ENCODE assay signal across 9 cellular contexts in the genomic region with DNA sequence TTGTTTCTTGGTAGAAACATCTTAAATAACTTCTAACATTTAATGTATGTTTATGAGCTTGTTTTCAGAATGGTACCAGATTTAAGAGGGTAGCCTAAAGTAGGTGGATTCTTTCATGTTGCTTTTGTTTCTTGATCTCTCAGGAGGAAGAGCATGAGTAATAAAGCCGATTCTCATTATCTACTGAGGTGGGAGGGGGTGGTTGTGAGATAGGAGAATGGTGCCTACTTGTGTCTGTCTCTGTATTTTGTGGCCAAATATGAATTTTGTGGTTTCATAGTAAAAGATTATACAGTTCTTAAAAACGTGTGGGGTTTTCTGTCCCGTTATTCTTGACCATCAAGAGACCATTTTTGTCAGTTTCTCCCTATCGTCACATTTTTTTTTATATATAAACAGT. TPM values are rescaled to one million over a fixed set of nuclear protein-coding genes. Genes with fewer than 3 reads are reported as not detected.
A peak's percentile ranks its signal among the peaks of the same experiment; 100 is the strongest.
DNase-seq lines count a peak whose midpoint lies in the region; ATAC-seq and TF ChIP-seq lines count a peak whose summit lies in the region.
"Had no signal": no experiment of that assay in that cellular context is flagged by ENCODE, and none has a peak within 500 bp of the region (broad histone marks: within the 10 kb centered on the region; RNA-seq: fewer than 3 reads in every experiment).

No MANE protein-coding gene starts in this region.

- no peak for TF ChIP-seq POLR2A in testis (IDR thresholded peaks at IDR 0.05)

- no peaks in the 10 kb centered on the region for H3K36me3 Mint-ChIP-seq in naive thymus-derived CD4-positive, alpha-beta T cell

- no peak for ATAC-seq in naive thymus-derived CD4-positive, alpha-beta T cell
- ATAC-seq in HG03439 (IDR thresholded peaks at IDR 0.05; ENCODE audit: unreplicated experiment) (no peak), GM21529 (IDR thresholded peaks at IDR 0.05; ENCODE audit: unreplicated experiment) (no peak), HG02973 (IDR thresholded peaks at IDR 0.05; ENCODE audit: unreplicated experiment) (no peak)

- peaks cover 7 to 14% of the 10 kb centered on the region in 2 donors for H3K4me1 ChIP-seq in naive thymus-derived CD4-positive, alpha-beta T cell (ENCODE audit: control insufficient read depth in 2 of 2, insufficient read depth in 2 of 2, low read length in 2 of 2)
- peaks cover 22% of the 10 kb centered on the region for H3K4me1 ChIP-seq in testis

- peak overlapping the region in 9 of 10 donors; percentile 19 to 99 (median 95) for H3K4me3 Mint-ChIP-seq in naive thymus-derived CD4-positive, alpha-beta T cell

- no peaks in the 10 kb centered on the region for H3K9me3 Mint-ChIP-seq in naive thymus-derived CD4-positive, alpha-beta T cell

- H3K27me3 ChIP-seq in naive thymus-derived CD4-positive, alpha-beta T cell (ENCODE audit: control insufficient read depth in 2 of 2, insufficient read depth in 2 of 2, low read length in 2 of 2) = no peaks in the 10 kb centered on the region
- no peaks in the 10 kb centered on the region for H3K27me3 ChIP-seq in testis

- no peak for TF ChIP-seq CTCF in testis (IDR thresholded peaks at IDR 0.05)

- CTCF ChIA-PET in naive thymus-derived CD4-positive, alpha-beta T cell (lab: Charles Lee) = no interaction called here

- peak overlapping the region in 1 of 9 donors; percentile 95 for H3K27ac Mint-ChIP-seq in naive thymus-derived CD4-positive, alpha-beta T cell

- no peaks in the 10 kb centered on the region for H3K27me3 Mint-ChIP-seq in naive thymus-derived CD4-positive, alpha-beta T cell

- H3K36me3 ChIP-seq in naive thymus-derived CD4-positive, alpha-beta T cell (ENCODE audit: control insufficient read depth in 2 of 3, insufficient read depth in 3 of 3, low read length in 3 of 3) = peaks cover 0 to 10% (median 0%) of the 10 kb centered on the region in 3 experiments
- H3K36me3 ChIP-seq in testis (ENCODE audit: low read depth, missing control alignments) = no peaks in the 10 kb centered on the region

- WGBS in testis, 2 donors = 52 to 56% methylated on average over 4 of the region's 4 CpGs

- POLR2A ChIA-PET in naive thymus-derived CD4-positive, alpha-beta T cell (lab: Charles Lee) = no interaction called here

- H3K9me3 ChIP-seq in naive thymus-derived CD4-positive, alpha-beta T cell (ENCODE audit: control insufficient read depth in 2 of 3, low read length in 3 of 3) = no peaks in the 10 kb centered on the region
- H3K9me3 ChIP-seq in testis = no peaks in the 10 kb centered on the region

- intact Hi-C loops in naive thymus-derived CD4-positive, alpha-beta T cell (cut with micrococcal nuclease) = loop anchor here in 1 of 2 donors (5.0 kb wide), 1 partner anchor 41 kb away; no protein-coding TSS in a partner anchor
- intact Hi-C loops in testis (cut with DNase I; ENCODE audit: low total_unique reads) = no loop called here

- peaks cover 30 to 68% (median 46%) of the 10 kb centered on the region in 7 donors for H3K4me1 Mint-ChIP-seq in naive thymus-derived CD4-positive, alpha-beta T cell

- DNase-seq in ELR (ENCODE audit: low read depth) (peak; percentile 22), M059J (ENCODE audit: low read depth) (peak; percentile 28), amniotic epithelial cell (ENCODE audit: low read depth) (peak; percentile 80), testis (no peak)
- peak in 1 of 9 donors; percentile 12 for DNase-seq in naive thymus-derived CD4-positive, alpha-beta T cell
- DNase-seq: islet precursor cell had no signal

- H3K27ac ChIP-seq in naive thymus-derived CD4-positive, alpha-beta T cell (ENCODE audit: low read depth, low read length) = no peak overlapping the region
- no peak overlapping the region for H3K27ac ChIP-seq in testis

- H3K4me3 ChIP-seq in naive thymus-derived CD4-positive, alpha-beta T cell (ENCODE audit: low read length) = no peak overlapping the region
- H3K4me3 ChIP-seq in testis = no peak overlapping the region

RNA-seq across cellular contexts. Expression of a gene that starts 2.2 kb away (rescaled TPM):
- 17.2 and 33.9 TPM in 2 replicates for total RNA-seq in M059J (2014; rRNA removed; shearing (Covaris generic))
- 10 to 100 TPM; 42.6 to 64.9 (median 50.5) TPM for total RNA-seq in naive thymus-derived CD4-positive, alpha-beta T cell
- polyA plus RNA-seq in naive thymus-derived CD4-positive, alpha-beta T cell = 1 to 10 TPM; 6.6 to 8.7 TPM
- 100 to 1,000 TPM in 1 of 2 donors, 10 to 100 TPM in 1; 88.0 to 103 TPM for total RNA-seq in testis
- 51.0 TPM for polyA plus RNA-seq in testis (ENCODE audit: insufficient read depth, low read depth, low replicate concordance)
